In genomic region chr18:13415736-13416135, GRCh38 we compare ENCODE assay signal across 1 cellular context.
TF ChIP-seq lines count a peak whose summit lies in the region.

No MANE protein-coding gene starts in this region.

TF ChIP-seq in H1, 55 proteins besides CTCF, POLR2A, EP300 and RAD21:
- TF ChIP-seq KDM5A (IDR thresholded peaks at IDR 0.05; ENCODE audit: low read length), result no peak
- no peak for TF ChIP-seq YY1 (IDR thresholded peaks at IDR 0.05; ENCODE audit: low read depth, low read length)
- TF ChIP-seq, protein P1, sequence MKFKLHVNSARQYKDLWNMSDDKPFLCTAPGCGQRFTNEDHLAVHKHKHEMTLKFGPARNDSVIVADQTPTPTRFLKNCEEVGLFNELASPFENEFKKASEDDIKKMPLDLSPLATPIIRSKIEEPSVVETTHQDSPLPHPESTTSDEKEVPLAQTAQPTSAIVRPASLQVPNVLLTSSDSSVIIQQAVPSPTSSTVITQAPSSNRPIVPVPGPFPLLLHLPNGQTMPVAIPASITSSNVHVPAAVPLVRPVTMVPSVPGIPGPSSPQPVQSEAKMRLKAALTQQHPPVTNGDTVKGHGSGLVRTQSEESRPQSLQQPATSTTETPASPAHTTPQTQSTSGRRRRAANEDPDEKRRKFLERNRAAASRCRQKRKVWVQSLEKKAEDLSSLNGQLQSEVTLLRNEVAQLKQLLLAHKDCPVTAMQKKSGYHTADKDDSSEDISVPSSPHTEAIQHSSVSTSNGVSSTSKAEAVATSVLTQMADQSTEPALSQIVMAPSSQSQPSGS (IDR thresholded peaks at IDR 0.05; ENCODE audit: low read length), result no peak
- no peak for TF ChIP-seq TBP (IDR thresholded peaks at IDR 0.05; ENCODE audit: low read depth, low read length)
- TF ChIP-seq, protein P2, sequence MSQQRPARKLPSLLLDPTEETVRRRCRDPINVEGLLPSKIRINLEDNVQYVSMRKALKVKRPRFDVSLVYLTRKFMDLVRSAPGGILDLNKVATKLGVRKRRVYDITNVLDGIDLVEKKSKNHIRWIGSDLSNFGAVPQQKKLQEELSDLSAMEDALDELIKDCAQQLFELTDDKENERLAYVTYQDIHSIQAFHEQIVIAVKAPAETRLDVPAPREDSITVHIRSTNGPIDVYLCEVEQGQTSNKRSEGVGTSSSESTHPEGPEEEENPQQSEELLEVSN (IDR thresholded peaks at IDR 0.05), result no peak
- no peak for TF ChIP-seq JUND (IDR thresholded peaks at IDR 0.05; ENCODE audit: low read length)
- no peak for TF ChIP-seq CBX5 (IDR thresholded peaks at IDR 0.05; ENCODE audit: low read depth, low read length)
- no peak for TF ChIP-seq SIN3A (conservative IDR thresholded peaks at IDR 0.05 in 1 of 2, IDR thresholded peaks at IDR 0.05 in 1 of 2; ENCODE audit: low read depth in 1 of 2, low read length in 2 of 2)
- TF ChIP-seq PHF8 (conservative IDR thresholded peaks at IDR 0.05; ENCODE audit: low read depth, low read length), result no peak
- TF ChIP-seq MAFK (IDR thresholded peaks at IDR 0.05; ENCODE audit: low read depth, low read length), result no peak
- no peak for TF ChIP-seq EZH2 (IDR thresholded peaks at IDR 0.05; ENCODE audit: low read depth, low read length, severe bottlenecking)
- no peak for TF ChIP-seq RXRA (IDR thresholded peaks at IDR 0.05; ENCODE audit: insufficient read depth, low read depth, low read length)
- no peak for TF ChIP-seq CHD1 (IDR thresholded peaks at IDR 0.05; ENCODE audit: low read depth, low read length)
- no peak for TF ChIP-seq ASH2L (IDR thresholded peaks at IDR 0.05; ENCODE audit: low read length)
